ENCODE assay signal across 16 cellular contexts in genomic region chr20:4344660-4345059, GRCh38.
DNase-seq lines count a peak whose midpoint lies in the region; ATAC-seq, FAIRE-seq and TF ChIP-seq lines count a peak whose summit lies in the region.
"Had no signal": no experiment of that assay in that cellular context is flagged by ENCODE, and none has a peak within 500 bp of the region (broad histone marks: within the 10 kb centered on the region; RNA-seq: fewer than 3 reads in every experiment).

No MANE protein-coding gene starts in this region.

- H3K27ac ChIP-seq in A549 (no peak overlapping the region), astrocyte (ENCODE audit: low read depth, low read length) (no peak overlapping the region), SK-N-SH (ENCODE audit: low read depth in 2 of 2, low read length in 1 of 2) (no peak overlapping the region)
- H3K27ac ChIP-seq: BLaER1 treated with 17β-estradiol and CSF1 and Interleukin-3, amounts not matched to agents 10 nM and 100 nM; GM23248 had no signal

- H3K27me3 ChIP-seq in astrocyte (ENCODE audit: insufficient read depth, low read length) (peaks cover 15% of the 10 kb centered on the region), SK-N-SH (ENCODE audit: insufficient read depth) (no peaks in the 10 kb centered on the region)
- H3K27me3 ChIP-seq: BLaER1 treated with 17β-estradiol and CSF1 and Interleukin-3, amounts not matched to agents 10 nM and 100 nM had no signal

- H2AFZ ChIP-seq in astrocyte (ENCODE audit: low read depth, low read length), result no peak overlapping the region
- no peak overlapping the region for H2AFZ ChIP-seq in SK-N-SH (ENCODE audit: low read depth)
- H2AFZ ChIP-seq: GM23248 had no signal

- H3K4me1 ChIP-seq in A549 (no peaks in the 10 kb centered on the region), astrocyte (ENCODE audit: insufficient read depth, low read length) (peaks cover 18% of the 10 kb centered on the region), SK-N-SH (ENCODE audit: control insufficient read depth in 1 of 2, insufficient read depth in 2 of 2, low read depth in 1 of 2, low read length in 1 of 2) (peaks cover 0 to 4% of the 10 kb centered on the region in 2 experiments; a peak in 1 of 4 replicates)

- no peaks in the 10 kb centered on the region for H3K79me2 ChIP-seq in astrocyte (ENCODE audit: insufficient read depth, low read length)
- H3K79me2 ChIP-seq in SK-N-SH (ENCODE audit: insufficient read depth), result no peaks in the 10 kb centered on the region

- H3K4me2 ChIP-seq in A549, result no peak overlapping the region
- H3K4me2 ChIP-seq in astrocyte (ENCODE audit: low read length), result no peak overlapping the region
- H3K4me2 ChIP-seq in SK-N-SH, result no peak overlapping the region
- H3K4me2 ChIP-seq: BLaER1 treated with 17β-estradiol and CSF1 and Interleukin-3, amounts not matched to agents 10 nM and 100 nM had no signal

- TF ChIP-seq POLR2A in A549 (IDR thresholded peaks at IDR 0.05; ENCODE audit: low read length), result no peak

- peak; percentile 7 for FAIRE-seq in A549 (lab: Jason Lieb, UNC)
- peak; percentile 54 for FAIRE-seq in astrocyte (lab: Jason Lieb, UNC)
- FAIRE-seq: H54 had no signal

- H3K9me3 Mint-ChIP-seq in astrocyte (ENCODE audit: unreplicated experiment), result no peaks in the 10 kb centered on the region

- no peaks in the 10 kb centered on the region for H3K36me3 Mint-ChIP-seq in astrocyte (ENCODE audit: low read depth, unreplicated experiment)
- H3K36me3 Mint-ChIP-seq: CD4-positive, CD25-positive, alpha-beta regulatory T cell; IgD-negative memory B cell had no signal

- no peaks in the 10 kb centered on the region for H3K9me2 ChIP-seq in SK-N-SH

- H4K20me1 ChIP-seq in astrocyte (ENCODE audit: insufficient read depth, low read length), result no peaks in the 10 kb centered on the region
- no peaks in the 10 kb centered on the region for H4K20me1 ChIP-seq in SK-N-SH (ENCODE audit: insufficient read depth)
- H4K20me1 ChIP-seq: BLaER1 treated with 17β-estradiol and CSF1 and Interleukin-3, amounts not matched to agents 10 nM and 100 nM had no signal

- H3F3A ChIP-seq in SK-N-SH (replicated peaks; ENCODE audit: insufficient read depth), result peaks cover 4% of the 10 kb centered on the region

- no peak for TF ChIP-seq CTCF in A549 (IDR thresholded peaks at IDR 0.05)
- TF ChIP-seq CTCF in astrocyte (IDR thresholded peaks at IDR 0.05; ENCODE audit: insufficient read depth, low read depth, low read length), result no peak
- no peak for TF ChIP-seq CTCF in SK-N-SH (IDR thresholded peaks at IDR 0.05)

- H3K27me3 Mint-ChIP-seq in astrocyte (ENCODE audit: low read depth, unreplicated experiment), result no peaks in the 10 kb centered on the region
- H3K27me3 Mint-ChIP-seq: IgD-negative memory B cell had no signal

- no peaks in the 10 kb centered on the region for H3K36me3 ChIP-seq in astrocyte (ENCODE audit: insufficient read depth, low read length)
- H3K36me3 ChIP-seq in SK-N-SH (replicated peaks in 1 of 2; ENCODE audit: control insufficient read depth in 1 of 2, insufficient read depth in 2 of 2, low read length in 1 of 2), result no peaks in the 10 kb centered on the region
- H3K36me3 ChIP-seq: BLaER1 treated with 17β-estradiol and CSF1 and Interleukin-3, amounts not matched to agents 10 nM and 100 nM had no signal

- H3K9me3 ChIP-seq in A549, result no peaks in the 10 kb centered on the region
- no peaks in the 10 kb centered on the region for H3K9me3 ChIP-seq in astrocyte (ENCODE audit: insufficient read depth, low read depth, low read length)
- no peaks in the 10 kb centered on the region for H3K9me3 ChIP-seq in SK-N-SH

- ATAC-seq in A549 (no peak), GM21737 (IDR thresholded peaks at IDR 0.05; ENCODE audit: unreplicated experiment) (no peak)

- H3K4me3 ChIP-seq in A549 (no peak overlapping the region), astrocyte (ENCODE audit: insufficient read depth, low read depth, low read length) (no peak overlapping the region), SK-N-SH (ENCODE audit: low read depth in 2 of 2, low read length in 1 of 2) (no peak overlapping the region)
- H3K4me3 ChIP-seq: BLaER1 treated with 17β-estradiol and CSF1 and Interleukin-3, amounts not matched to agents 10 nM and 100 nM; GM23248 had no signal

- CTCF ChIA-PET in A549 (lab: Yijun Ruan, JAX), result interaction anchor here (1.0 to 1.5 kb wide), 3 partner anchors 14 to 37 kb away, joined by 3 to 5 read pairs (median 3); no protein-coding TSS in a partner anchor
- CTCF ChIA-PET in SK-N-SH (lab: Yijun Ruan, JAX), result no interaction called here

- 41% methylated on average over 2 of the region's 2 CpGs for WGBS in A549 (ENCODE audit: missing lambda C conversion rate)
- WGBS in SK-N-SH (ENCODE audit: low lambda C conversion rate), result 12% methylated on average over 2 of the region's 2 CpGs

- DNase-seq in A549 (ENCODE audit: low read depth in 1 of 2, low spot score in 1 of 2) (no peak), HCEC 1CT (peak; percentile 66), astrocyte (ENCODE audit: low read depth) (peak; percentile 39), non-pigmented ciliary epithelial cell (ENCODE audit: low read depth) (peak; percentile 14), SK-N-SH (no peak), D341Med (ENCODE audit: low spot score) (no peak)
- DNase-seq: 8988T; ACHN; CD4-positive, CD25-positive, alpha-beta regulatory T cell; DMS 273 treated with DMSO at 0.1 percent for 48 hours; GM23248; KG1 had no signal

- H3K4me1 Mint-ChIP-seq in astrocyte (ENCODE audit: low read depth, unreplicated experiment), result peaks cover 20% of the 10 kb centered on the region
- H3K4me1 Mint-ChIP-seq: CD4-positive, CD25-positive, alpha-beta regulatory T cell; IgD-negative memory B cell had no signal

- H3K9ac ChIP-seq in astrocyte (ENCODE audit: low read length) (no peak overlapping the region), SK-N-SH (no peak overlapping the region)
- H3K9ac ChIP-seq: BLaER1 treated with 17β-estradiol and CSF1 and Interleukin-3, amounts not matched to agents 10 nM and 100 nM; GM23248 had no signal

- POLR2A ChIA-PET in A549 (lab: Yijun Ruan, JAX) (no interaction called here), SK-N-SH (lab: Yijun Ruan, JAX) (no interaction called here)

- no peak overlapping the region for H3K4me3 Mint-ChIP-seq in astrocyte (ENCODE audit: unreplicated experiment)
- H3K4me3 Mint-ChIP-seq: CD4-positive, CD25-positive, alpha-beta regulatory T cell; IgD-negative memory B cell had no signal

- TF ChIP-seq EP300 in A549 (IDR thresholded peaks at IDR 0.05) (no peak), SK-N-SH (IDR thresholded peaks at IDR 0.05; ENCODE audit: borderline replicate concordance in 1 of 2, low read depth in 1 of 2, low read length in 1 of 2) (no peak)

- TF ChIP-seq RAD21 in A549 (conservative IDR thresholded peaks at IDR 0.05 in 1 of 2, IDR thresholded peaks at IDR 0.05 in 1 of 2) (no peak), SK-N-SH (IDR thresholded peaks at IDR 0.05; ENCODE audit: low read length) (no peak)

- no peak overlapping the region for H3K27ac Mint-ChIP-seq in astrocyte (ENCODE audit: unreplicated experiment)
- H3K27ac Mint-ChIP-seq: IgD-negative memory B cell had no signal

TF ChIP-seq in A549, 52 proteins besides CTCF, POLR2A, EP300 and RAD21:
- TF ChIP-seq MAFK (IDR thresholded peaks at IDR 0.05; ENCODE audit: partially characterized antibody) (peak; percentile 83), ESRRA (IDR thresholded peaks at IDR 0.05; ENCODE audit: borderline replicate concordance, low read length) (no peak)

TF ChIP-seq in SK-N-SH, 30 proteins besides CTCF, POLR2A, EP300 and RAD21 (continues in another document):
- no peak for TF ChIP-seq TAF1 (IDR thresholded peaks at IDR 0.05; ENCODE audit: borderline replicate concordance, low read depth, low read length)
- no peak for TF ChIP-seq ELF1 (IDR thresholded peaks at IDR 0.05)
- no peak for TF ChIP-seq GABPA (IDR thresholded peaks at IDR 0.05; ENCODE audit: low read depth)
- TF ChIP-seq RCOR1 (IDR thresholded peaks at IDR 0.05; ENCODE audit: low read length), result no peak
- TF ChIP-seq POLR2AphosphoS5 (IDR thresholded peaks at IDR 0.05; ENCODE audit: low read depth, low read length), result no peak
- no peak for TF ChIP-seq IRF3 (IDR thresholded peaks at IDR 0.05; ENCODE audit: low read depth, low read length)
- TF ChIP-seq MAX (IDR thresholded peaks at IDR 0.05; ENCODE audit: low read depth), result no peak
- TF ChIP-seq MEF2A (IDR thresholded peaks at IDR 0.05; ENCODE audit: borderline replicate concordance, low read depth), result no peak
- no peak for TF ChIP-seq FOXJ3 (CRISPR knock-in tag; IDR thresholded peaks at IDR 0.05)
- no peak for TF ChIP-seq NRF1 (IDR thresholded peaks at IDR 0.05; ENCODE audit: low read depth, low read length)
- no peak for TF ChIP-seq PBX3 (IDR thresholded peaks at IDR 0.05)
- TF ChIP-seq TEAD4 (IDR thresholded peaks at IDR 0.05; ENCODE audit: borderline replicate concordance, insufficient read depth), result no peak

Comparison
In these comparisons a context has a peak if more than half of its experiments do, and no peak if none do; other contexts are left out.
1. DNase-seq: peak in HCEC 1CT (single experiment), astrocyte (single experiment) and non-pigmented ciliary epithelial cell (single experiment); none in A549 (0 of 2), SK-N-SH (single experiment) and D341Med (single experiment).